Comparison of ENCODE assay signal across 18 cellular contexts in genomic region chrX:110012818-110013484, GRCh38. TPM values are rescaled to one million over a fixed set of nuclear protein-coding genes. Genes with fewer than 3 reads are reported as not detected.
DNase-seq lines count a peak whose midpoint lies in the region; ATAC-seq and TF ChIP-seq lines count a peak whose summit lies in the region.
"Had no signal": no experiment of that assay in that cellular context is flagged by ENCODE, and none has a peak within 500 bp of the region (broad histone marks: within the 10 kb centered on the region; RNA-seq: fewer than 3 reads in every experiment).

No MANE protein-coding gene starts in this region.

- POLR2A ChIA-PET in activated CD8-positive, alpha-beta T cell treated with anti-CD3 and anti-CD28 coated beads, Interleukin-2, amount 10 ng/mL, durations not matched to agents 7 days and 5 days (lab: Charles Lee): no interaction called here
- POLR2A ChIA-PET in activated CD8-positive, alpha-beta T cell treated with anti-CD3 and anti-CD28 coated beads for 36 hours (lab: Charles Lee): no interaction called here

- no peaks in the 10 kb centered on the region for H3K27me3 Mint-ChIP-seq in activated CD8-positive, alpha-beta T cell treated with anti-CD3 and anti-CD28 coated beads, Interleukin-2, amount 10 ng/mL, durations not matched to agents 7 days and 5 days (ENCODE audit: low read depth)
- no peaks in the 10 kb centered on the region for H3K27me3 Mint-ChIP-seq in activated CD8-positive, alpha-beta T cell treated with anti-CD3 and anti-CD28 coated beads for 36 hours
- no peaks in the 10 kb centered on the region for H3K27me3 Mint-ChIP-seq in activated CD4-positive, alpha-beta T cell treated with anti-CD3 and anti-CD28 coated beads, Interleukin-2, amount 10 ng/mL, durations not matched to agents 24 days and 14 days
- H3K27me3 Mint-ChIP-seq: stimulated activated naive CD8-positive, alpha-beta T cell treated with anti-CD3 and anti-CD28 coated beads, Interleukin-15, Interleukin-2, amounts not matched to agents 100 ng/mL and 50 ng/mL, for 24 hours; T-cell had no signal

- TF ChIP-seq CTCF in activated CD8-positive, alpha-beta T cell treated with anti-CD3 and anti-CD28 coated beads for 36 hours (IDR thresholded peaks at IDR 0.05): no peak
- no peak for TF ChIP-seq CTCF in epithelial cell of esophagus (IDR thresholded peaks at IDR 0.05; ENCODE audit: insufficient read depth, low read depth, low read length, missing control alignments)

- CTCF ChIA-PET in activated CD8-positive, alpha-beta T cell treated with anti-CD3 and anti-CD28 coated beads, Interleukin-2, amount 10 ng/mL, durations not matched to agents 7 days and 5 days (lab: Charles Lee): no interaction called here
- CTCF ChIA-PET in activated CD8-positive, alpha-beta T cell treated with anti-CD3 and anti-CD28 coated beads for 36 hours (lab: Charles Lee): no interaction called here

- H3K36me3 ChIP-seq in urinary bladder (ENCODE audit: insufficient read depth): no peaks in the 10 kb centered on the region

- intact Hi-C loops in activated CD8-positive, alpha-beta T cell treated with anti-CD3 and anti-CD28 coated beads for 36 hours (cut with micrococcal nuclease): no loop called here
- intact Hi-C loops in activated CD4-positive, alpha-beta T cell treated with anti-CD3 and anti-CD28 coated beads, Interleukin-2, amount 10 ng/mL, durations not matched to agents 24 days and 14 days (cut with micrococcal nuclease): no loop called here

- H3K4me1 ChIP-seq in urinary bladder (ENCODE audit: insufficient read depth): peaks cover 1% of the 10 kb centered on the region

- peaks cover 7% of the 10 kb centered on the region for H3K4me1 Mint-ChIP-seq in activated CD8-positive, alpha-beta T cell treated with anti-CD3 and anti-CD28 coated beads, Interleukin-2, amount 10 ng/mL, durations not matched to agents 7 days and 5 days (ENCODE audit: low read depth)
- H3K4me1 Mint-ChIP-seq in activated CD8-positive, alpha-beta T cell treated with anti-CD3 and anti-CD28 coated beads for 36 hours (ENCODE audit: low read depth): peaks cover 9% of the 10 kb centered on the region
- H3K4me1 Mint-ChIP-seq in activated CD4-positive, alpha-beta T cell treated with anti-CD3 and anti-CD28 coated beads, Interleukin-2, amount 10 ng/mL, durations not matched to agents 24 days and 14 days: peaks cover 3% of the 10 kb centered on the region

- ATAC-seq in activated CD8-positive, alpha-beta T cell treated with anti-CD3 and anti-CD28 coated beads, Interleukin-2, amount 10 ng/mL, durations not matched to agents 7 days and 5 days: no peak
- no peak for ATAC-seq in activated CD8-positive, alpha-beta T cell treated with anti-CD3 and anti-CD28 coated beads for 36 hours
- no peak for ATAC-seq in GM21619 (IDR thresholded peaks at IDR 0.05; ENCODE audit: unreplicated experiment)
- ATAC-seq: CD8-positive, alpha-beta T cell; Panc1; T-cell had no signal

- peaks cover 20% of the 10 kb centered on the region for H3K36me3 Mint-ChIP-seq in activated CD8-positive, alpha-beta T cell treated with anti-CD3 and anti-CD28 coated beads, Interleukin-2, amount 10 ng/mL, durations not matched to agents 7 days and 5 days (ENCODE audit: low read depth)
- peaks cover 6% of the 10 kb centered on the region for H3K36me3 Mint-ChIP-seq in activated CD8-positive, alpha-beta T cell treated with anti-CD3 and anti-CD28 coated beads for 36 hours (ENCODE audit: low read depth)
- peaks cover 25% of the 10 kb centered on the region for H3K36me3 Mint-ChIP-seq in activated CD4-positive, alpha-beta T cell treated with anti-CD3 and anti-CD28 coated beads, Interleukin-2, amount 10 ng/mL, durations not matched to agents 24 days and 14 days (ENCODE audit: low read depth)

- H3K4me3 Mint-ChIP-seq in activated CD8-positive, alpha-beta T cell treated with anti-CD3 and anti-CD28 coated beads, Interleukin-2, amount 10 ng/mL, durations not matched to agents 7 days and 5 days: no peak overlapping the region
- H3K4me3 Mint-ChIP-seq in activated CD8-positive, alpha-beta T cell treated with anti-CD3 and anti-CD28 coated beads for 36 hours: no peak overlapping the region
- no peak overlapping the region for H3K4me3 Mint-ChIP-seq in activated CD4-positive, alpha-beta T cell treated with anti-CD3 and anti-CD28 coated beads, Interleukin-2, amount 10 ng/mL, durations not matched to agents 24 days and 14 days
- H3K4me3 Mint-ChIP-seq: CD8-positive, alpha-beta T cell; stimulated activated naive CD8-positive, alpha-beta T cell treated with anti-CD3 and anti-CD28 coated beads, Interleukin-15, Interleukin-2, amounts not matched to agents 100 ng/mL and 50 ng/mL, for 24 hours; T-cell had no signal

- no peaks in the 10 kb centered on the region for H3K9me3 Mint-ChIP-seq in activated CD8-positive, alpha-beta T cell treated with anti-CD3 and anti-CD28 coated beads, Interleukin-2, amount 10 ng/mL, durations not matched to agents 7 days and 5 days (ENCODE audit: insufficient read depth)
- no peaks in the 10 kb centered on the region for H3K9me3 Mint-ChIP-seq in activated CD8-positive, alpha-beta T cell treated with anti-CD3 and anti-CD28 coated beads for 36 hours
- H3K9me3 Mint-ChIP-seq in activated CD4-positive, alpha-beta T cell treated with anti-CD3 and anti-CD28 coated beads, Interleukin-2, amount 10 ng/mL, durations not matched to agents 24 days and 14 days: no peaks in the 10 kb centered on the region
- H3K9me3 Mint-ChIP-seq: CD8-positive, alpha-beta T cell; stimulated activated naive CD8-positive, alpha-beta T cell treated with anti-CD3 and anti-CD28 coated beads, Interleukin-15, Interleukin-2, amounts not matched to agents 100 ng/mL and 50 ng/mL, for 24 hours; T-cell had no signal

- peak overlapping the region; percentile 20 for H3K27ac Mint-ChIP-seq in activated CD8-positive, alpha-beta T cell treated with anti-CD3 and anti-CD28 coated beads, Interleukin-2, amount 10 ng/mL, durations not matched to agents 7 days and 5 days
- no peak overlapping the region for H3K27ac Mint-ChIP-seq in activated CD8-positive, alpha-beta T cell treated with anti-CD3 and anti-CD28 coated beads for 36 hours
- no peak overlapping the region for H3K27ac Mint-ChIP-seq in activated CD4-positive, alpha-beta T cell treated with anti-CD3 and anti-CD28 coated beads, Interleukin-2, amount 10 ng/mL, durations not matched to agents 24 days and 14 days
- H3K27ac Mint-ChIP-seq: CD8-positive, alpha-beta T cell; stimulated activated naive CD8-positive, alpha-beta T cell treated with anti-CD3 and anti-CD28 coated beads, Interleukin-15, Interleukin-2, amounts not matched to agents 100 ng/mL and 50 ng/mL, for 24 hours; T-cell had no signal

- H3K27ac ChIP-seq in urinary bladder (ENCODE audit: low read depth): peak overlapping the region; percentile 5
- H3K27ac ChIP-seq: coronary artery, skin epidermis had no signal

- H3K4me3 ChIP-seq in epithelial cell of esophagus (ENCODE audit: low read length) (no peak overlapping the region), urinary bladder (ENCODE audit: low read depth, low read length) (no peak overlapping the region)
- H3K4me3 ChIP-seq: coronary artery, skin epidermis had no signal

- WGBS in urinary bladder: 81% methylated on average over 3 of the region's 3 CpGs

- DNase-seq in activated CD8-positive, alpha-beta T cell treated with anti-CD3 and anti-CD28 coated beads, Interleukin-2, amount 10 ng/mL, durations not matched to agents 7 days and 5 days: no peak
- DNase-seq in activated CD8-positive, alpha-beta T cell treated with anti-CD3 and anti-CD28 coated beads for 36 hours: no peak
- peak; percentile 54 for DNase-seq in NCI-H2196 (lab: John Stamatoyannopoulos, UW; ENCODE audit: unreplicated experiment)
- DNase-seq in epithelial cell of esophagus (ENCODE audit: low read depth): peak; percentile 46
- DNase-seq in stimulated activated CD4-positive, alpha-beta T cell treated with anti-CD3 and anti-CD28 coated beads, Interleukin-12 subunit alpha, Interleukin-12 subunit beta, amount 100 ng/mL, for 4 hours: no peak
- no peak for DNase-seq in activated CD4-positive, alpha-beta T cell treated with anti-CD3 and anti-CD28 coated beads, Interleukin-2, amount 10 ng/mL, durations not matched to agents 24 days and 14 days
- DNase-seq: activated CD4-positive, CD25-positive, alpha-beta regulatory T cell; CD8-positive, alpha-beta T cell; mesenchymal stem cell; NCI-H2227 treated with DMSO at 0.1 percent for 48 hours; nucleus accumbens; T-cell had no signal

RNA-seq across cellular contexts. Expression of gene TMEM164, which starts 10.0 kb away (rescaled TPM):
- total RNA-seq in activated CD8-positive, alpha-beta T cell treated with anti-CD3 and anti-CD28 coated beads, Interleukin-2, amount 10 ng/mL, durations not matched to agents 7 days and 5 days: 10 to 100 TPM; 17.5 to 24.1 TPM
- total RNA-seq in activated CD8-positive, alpha-beta T cell treated with anti-CD3 and anti-CD28 coated beads for 36 hours: 10 to 100 TPM; 10.9 to 11.5 TPM
- 10.3 TPM for total RNA-seq in urinary bladder
- polyA plus RNA-seq in urinary bladder: 12.4 TPM
- 14.9 and 18.3 TPM in 2 replicates for total RNA-seq in activated CD4-positive, alpha-beta T cell treated with anti-CD3 and anti-CD28 coated beads, Interleukin-2, amount 10 ng/mL, durations not matched to agents 24 days and 14 days

Comparison
In these comparisons a context has a peak if more than half of its experiments do, and no peak if none do; other contexts are left out.
1. DNase-seq: peak in NCI-H2196 (single experiment) and epithelial cell of esophagus (single experiment); none in activated CD8-positive, alpha-beta T cell treated with anti-CD3 and anti-CD28 coated beads, Interleukin-2, amount 10 ng/mL, durations not matched to agents 7 days and 5 days (single experiment), activated CD8-positive, alpha-beta T cell treated with anti-CD3 and anti-CD28 coated beads for 36 hours (single experiment), stimulated activated CD4-positive, alpha-beta T cell treated with anti-CD3 and anti-CD28 coated beads, Interleukin-12 subunit alpha, Interleukin-12 subunit beta, amount 100 ng/mL, for 4 hours (single experiment) and activated CD4-positive, alpha-beta T cell treated with anti-CD3 and anti-CD28 coated beads, Interleukin-2, amount 10 ng/mL, durations not matched to agents 24 days and 14 days (single experiment).